13 cellular contexts compared by ENCODE assay signal in the genomic region with DNA sequence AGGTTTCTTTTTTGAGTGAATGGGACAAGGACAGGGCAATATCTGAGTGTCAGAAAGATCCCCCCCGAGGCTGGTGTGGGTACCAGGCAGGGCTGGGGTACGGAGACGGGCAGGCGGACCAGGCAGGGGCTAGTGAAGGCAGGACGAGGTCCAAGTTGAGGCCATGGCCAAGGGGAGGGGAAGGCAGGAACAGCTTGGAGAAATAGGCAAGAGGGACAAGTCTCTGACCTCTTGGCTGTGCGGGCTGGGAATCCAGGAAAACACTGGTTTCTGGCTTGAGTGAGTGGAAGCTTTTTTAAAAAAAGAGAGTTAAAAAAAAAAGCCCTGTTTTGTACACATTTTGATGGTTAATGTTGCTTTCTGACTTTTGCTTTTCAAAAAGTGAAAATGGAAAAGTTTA. TPM values are rescaled to one million over a fixed set of nuclear protein-coding genes. Genes with fewer than 3 reads are reported as not detected.
DNase-seq lines count a peak whose midpoint lies in the region; ATAC-seq and TF ChIP-seq lines count a peak whose summit lies in the region.
"Had no signal": no experiment of that assay in that cellular context is flagged by ENCODE, and none has a peak within 500 bp of the region (broad histone marks: within the 10 kb centered on the region; RNA-seq: fewer than 3 reads in every experiment).

No MANE protein-coding gene starts in this region.

- H4K20me1 ChIP-seq in fibroblast of lung (ENCODE audit: control insufficient read depth, extremely low read depth, insufficient read depth, low read length): no peaks in the 10 kb centered on the region

- H3K4me1 ChIP-seq in RWPE2 (ENCODE audit: insufficient read depth, poor library complexity, severe bottlenecking) (peaks cover 76% of the 10 kb centered on the region), fibroblast of lung (ENCODE audit: control insufficient read depth, extremely low read depth, insufficient read depth, low read length) (peaks cover 23% of the 10 kb centered on the region), thyroid gland (peaks cover 76 to 94% of the 10 kb centered on the region in 2 donors), mesendoderm (ENCODE audit: control insufficient read depth, low read depth, low read length) (peaks cover 9% of the 10 kb centered on the region)

- ATAC-seq in RWPE2 (ENCODE audit: low read depth) (no peak), HG02840 (IDR thresholded peaks at IDR 0.05; ENCODE audit: low FRiP score, unreplicated experiment) (no peak), HG03175 (IDR thresholded peaks at IDR 0.05; ENCODE audit: unreplicated experiment) (no peak)
- ATAC-seq: natural killer cell treated with Interleukin-12 subunit alpha and Interleukin-12 subunit beta and Interleukin-15 and Interleukin-18, amount 100 ng/mL, for 72 hours had no signal

- no peak overlapping the region for H3K4ac ChIP-seq in mesendoderm (ENCODE audit: low read depth, low read length)

- H3K56ac ChIP-seq in mesendoderm (ENCODE audit: low read length): no peak overlapping the region

- no peak overlapping the region for H3K4me3 ChIP-seq in RWPE2 (ENCODE audit: severe bottlenecking)
- peak overlapping the region in 1 of 4 experiments; percentile 8 for H3K4me3 ChIP-seq in fibroblast of lung (replicated peaks in 1 of 4; ENCODE audit: control extremely low read depth in 1 of 4, insufficient read depth in 1 of 4, low read depth in 3 of 4, low read length in 4 of 4)
- H3K4me3 ChIP-seq in thyroid gland (replicated peaks in 1 of 3): no peak overlapping the region
- no peak overlapping the region for H3K4me3 ChIP-seq in mesendoderm (ENCODE audit: low read length)

- H3K27ac Mint-ChIP-seq in mesothelial cell of epicardium: peak overlapping the region; percentile 39
- H3K27ac Mint-ChIP-seq: CD14-positive monocyte; natural killer cell treated with Interleukin-12 subunit alpha and Interleukin-12 subunit beta and Interleukin-15 and Interleukin-18, amount 100 ng/mL, for 72 hours had no signal

- intact Hi-C loops in thyroid gland (cut with DNase I): no loop called here

- H3K9me3 ChIP-seq in RWPE2 (ENCODE audit: severe bottlenecking) (no peaks in the 10 kb centered on the region), fibroblast of lung (ENCODE audit: control insufficient read depth, insufficient read depth, low read depth, low read length) (no peaks in the 10 kb centered on the region), thyroid gland (no peaks in the 10 kb centered on the region)

- 58 to 61% methylated on average over 6 of the region's 6 CpGs for WGBS in thyroid gland, 2 donors
- no CpG with 5 or more reads among the region's 6 CpGs for WGBS in mesendoderm (ENCODE audit: extremely low coverage, insufficient coverage, low lambda C conversion rate)

- H3K4me2 ChIP-seq in fibroblast of lung (ENCODE audit: extremely low read depth, insufficient read depth, low read length) (peak overlapping the region; percentile 85), mesendoderm (ENCODE audit: low read length) (no peak overlapping the region)

- H3K27me3 Mint-ChIP-seq in mesothelial cell of epicardium (ENCODE audit: low read depth): peaks cover 23% of the 10 kb centered on the region

- no peaks in the 10 kb centered on the region for H3K9me3 Mint-ChIP-seq in mesothelial cell of epicardium
- H3K9me3 Mint-ChIP-seq: natural killer cell treated with Interleukin-12 subunit alpha and Interleukin-12 subunit beta and Interleukin-15 and Interleukin-18, amount 100 ng/mL, for 72 hours had no signal

- no peak for TF ChIP-seq POLR2A in thyroid gland (IDR thresholded peaks at IDR 0.05)

- H3K27ac ChIP-seq in RWPE2 (ENCODE audit: poor library complexity, severe bottlenecking) (peak overlapping the region; percentile 100), fibroblast of lung (ENCODE audit: insufficient read depth, low read length) (peak overlapping the region; percentile 79), thyroid gland (peak overlapping the region; percentile 65 to 83 (median 81)), mesendoderm (ENCODE audit: low read depth, low read length) (no peak overlapping the region)

- H3K4me3 Mint-ChIP-seq in mesothelial cell of epicardium: no peak overlapping the region
- H3K4me3 Mint-ChIP-seq: CD14-positive monocyte; natural killer cell treated with Interleukin-12 subunit alpha and Interleukin-12 subunit beta and Interleukin-15 and Interleukin-18, amount 100 ng/mL, for 72 hours had no signal

- no peak overlapping the region for H2BK15ac ChIP-seq in mesendoderm (replicated peaks; ENCODE audit: low read depth)

- H3K27me3 ChIP-seq in RWPE2 (ENCODE audit: insufficient read depth, poor library complexity, severe bottlenecking) (no peaks in the 10 kb centered on the region), fibroblast of lung (ENCODE audit: control insufficient read depth, insufficient read depth, low read length) (no peaks in the 10 kb centered on the region), thyroid gland (no peaks in the 10 kb centered on the region), mesendoderm (ENCODE audit: insufficient read depth, low read length, poor library complexity) (no peaks in the 10 kb centered on the region)

- peaks cover 62% of the 10 kb centered on the region for H3K4me1 Mint-ChIP-seq in mesothelial cell of epicardium

- H3K36me3 ChIP-seq in RWPE2 (ENCODE audit: low read depth) (peaks cover 32% of the 10 kb centered on the region), fibroblast of lung (ENCODE audit: control insufficient read depth, insufficient read depth, low read length) (no peaks in the 10 kb centered on the region), thyroid gland (no peaks in the 10 kb centered on the region), mesendoderm (ENCODE audit: control insufficient read depth, insufficient read depth, low read length) (no peaks in the 10 kb centered on the region)

- H2BK5ac ChIP-seq in mesendoderm (ENCODE audit: low read length): no peak overlapping the region

- H3K36me3 Mint-ChIP-seq in mesothelial cell of epicardium: no peaks in the 10 kb centered on the region
- H3K36me3 Mint-ChIP-seq: CD14-positive monocyte; natural killer cell treated with Interleukin-12 subunit alpha and Interleukin-12 subunit beta and Interleukin-15 and Interleukin-18, amount 100 ng/mL, for 72 hours had no signal

- H3K79me2 ChIP-seq in fibroblast of lung (ENCODE audit: control insufficient read depth, insufficient read depth, low read length): peaks cover 73% of the 10 kb centered on the region
- H3K79me2 ChIP-seq in mesendoderm (ENCODE audit: control insufficient read depth, insufficient read depth, low read length): peaks cover 9% of the 10 kb centered on the region

- H3K23ac ChIP-seq in mesendoderm (ENCODE audit: low read length): no peak overlapping the region

- H3K79me1 ChIP-seq in mesendoderm (ENCODE audit: low read length): peaks cover 11% of the 10 kb centered on the region

- H3K18ac ChIP-seq in mesendoderm (ENCODE audit: low read length): no peak overlapping the region

- no peak for DNase-seq in RWPE2 (ENCODE audit: low spot score)
- peak in 1 of 2 donors; percentile 35 for DNase-seq in fibroblast of lung (ENCODE audit: low read depth in 2 of 2)
- no peak for DNase-seq in mesothelial cell of epicardium (ENCODE audit: low spot score in 2 of 2, unreplicated experiment in 2 of 2)
- peak in 1 of 2 donors; percentile 20 for DNase-seq in thyroid gland
- no peak for DNase-seq in occipital lobe (lab: John Stamatoyannopoulos, UW)
- DNase-seq in mesendoderm: no peak
- DNase-seq: NCI-H1417 treated with DMSO at 0.1 percent for 48 hours, NCI-H524 treated with DMSO at 0.1 percent for 48 hours, SHP77 had no signal

- peak overlapping the region; percentile 49 for H3K9ac ChIP-seq in fibroblast of lung (ENCODE audit: insufficient read depth, low read length)
- no peak overlapping the region for H3K9ac ChIP-seq in mesendoderm (ENCODE audit: low read length)

- no peak overlapping the region for H4K5ac ChIP-seq in mesendoderm (ENCODE audit: low read length)

- no peak overlapping the region for H4K8ac ChIP-seq in mesendoderm (ENCODE audit: low read depth, low read length)

- H2AK5ac ChIP-seq in mesendoderm (ENCODE audit: low read length): no peak overlapping the region

- H2BK120ac ChIP-seq in mesendoderm (ENCODE audit: low read depth, low read length): no peak overlapping the region

- peak overlapping the region; percentile 38 for H2AFZ ChIP-seq in fibroblast of lung (ENCODE audit: low read length)

- TF ChIP-seq CTCF in RWPE2 (IDR thresholded peaks at IDR 0.05; ENCODE audit: poor library complexity, severe bottlenecking): no peak
- no peak for TF ChIP-seq CTCF in fibroblast of lung (conservative IDR thresholded peaks at IDR 0.05 in 1 of 2, IDR thresholded peaks at IDR 0.05 in 1 of 2; ENCODE audit: low read depth in 1 of 2, low read length in 2 of 2)
- no peak for TF ChIP-seq CTCF in mesothelial cell of epicardium (IDR thresholded peaks at IDR 0.05; ENCODE audit: unreplicated experiment)
- TF ChIP-seq CTCF in thyroid gland (IDR thresholded peaks at IDR 0.05): no peak

RNA-seq across cellular contexts. Expression of a gene that starts 30.3 kb away (rescaled TPM):
- 16.4 and 19.2 TPM in 2 replicates for total RNA-seq in fibroblast of lung
- polyA plus RNA-seq in fibroblast of lung: 19.9 and 24.0 TPM in 2 replicates
- 10.2 and 11.4 TPM in 2 replicates for polyA plus RNA-seq in fibroblast of lung (2012)
- polyA minus RNA-seq in fibroblast of lung (ENCODE audit: low replicate concordance): 10.2 and 14.3 TPM in 2 replicates
- 25.8 to 29.7 TPM (median 26.2 TPM) in 3 replicates for total RNA-seq in mesothelial cell of epicardium
- total RNA-seq in thyroid gland: 10 to 100 TPM; 40.3 to 55.3 (median 47.3) TPM
- 31.0 TPM for total RNA-seq in occipital lobe
- polyA plus RNA-seq in mesendoderm (2013, experiment 1 of 2): 3.8 TPM
- polyA plus RNA-seq in mesendoderm (2013, experiment 2 of 2): 4.6 TPM
- total RNA-seq: natural killer cell treated with Interleukin-12 subunit alpha and Interleukin-12 subunit beta and Interleukin-15 and Interleukin-18, amount 100 ng/mL, for 72 hours had no signal
